Comparison of ENCODE assay signal across 21 cellular contexts in the genomic region with DNA sequence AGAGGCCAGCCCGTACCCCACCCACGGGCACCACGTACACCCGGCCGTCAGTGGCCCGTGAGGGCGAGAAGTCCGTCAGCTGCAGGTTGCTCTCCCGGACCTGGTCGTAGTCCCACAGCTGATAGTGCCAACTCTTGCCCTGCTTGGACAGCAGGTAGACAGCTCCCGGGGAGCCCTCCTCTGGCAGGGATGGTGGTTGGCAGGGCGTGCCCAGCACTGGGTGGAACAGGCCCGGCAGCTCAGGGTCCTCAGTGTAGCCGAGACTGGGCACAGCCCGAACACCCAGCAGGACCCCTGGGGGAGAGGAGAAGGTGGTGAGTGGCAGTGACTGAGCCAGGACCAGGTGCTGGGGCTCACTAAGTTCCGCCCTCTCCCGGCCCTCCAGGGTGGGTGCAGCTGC. TPM values are rescaled to one million over a fixed set of nuclear protein-coding genes. Genes with fewer than 3 reads are reported as not detected.
DNase-seq lines count a peak whose midpoint lies in the region; ATAC-seq, FAIRE-seq and TF ChIP-seq lines count a peak whose summit lies in the region.
"Had no signal": no experiment of that assay in that cellular context is flagged by ENCODE, and none has a peak within 500 bp of the region (broad histone marks: within the 10 kb centered on the region; RNA-seq: fewer than 3 reads in every experiment).

No MANE protein-coding gene starts in this region.

- CTCF ChIA-PET in IMR-90 (lab: Yijun Ruan, JAX), result no interaction called here
- CTCF ChIA-PET in WTC11 (lab: Charles Lee), result interaction anchor here (0.7 to 4.3 kb wide), 7 partner anchors 10 to 79 kb away, joined by 3 to 22 read pairs (median 4); partner anchors contain the start of genes EGLN2 and RAB4B

- H3K36me3 Mint-ChIP-seq in neural progenitor cell (peaks cover 5% of the 10 kb centered on the region), WTC11 (peaks cover 12% of the 10 kb centered on the region)

- POLR2A ChIA-PET in IMR-90 (lab: Charles Lee; ENCODE audit: unreplicated experiment) (no interaction called here), WTC11 (lab: Charles Lee) (interaction anchor here (0.5 to 1.6 kb wide), 4 partner anchors 14 to 198 kb away, joined by 3 to 4 read pairs (median 3); partner anchors contain the start of genes COQ8B and ITPKC)

- H3K79me1 ChIP-seq in IMR-90 (ENCODE audit: low read depth in 1 of 2, low read length in 2 of 2), result peaks cover 0 to 4% of the 10 kb centered on the region in 2 experiments; a peak in 1 of 4 replicates

- in situ Hi-C loops in IMR-90 (cut with MboI; ENCODE audit: low sequenced_read_pairs), result no loop called here

- no peak overlapping the region for H2BK15ac ChIP-seq in IMR-90 (ENCODE audit: low read depth, low read length)

- ATAC-seq in DND-41 (ENCODE audit: insufficient read depth, low read depth) (peak; percentile 27; the same call in 1 of the 3 replicates), IMR-90 (ENCODE audit: low read depth) (no peak), left colon (peak; percentile 43), WTC11 (no peak), HG03025 (IDR thresholded peaks at IDR 0.05; ENCODE audit: low FRiP score, unreplicated experiment) (no peak)
- ATAC-seq: GM23338, PC-3 had no signal

- no peak overlapping the region for H3K23ac ChIP-seq in IMR-90 (ENCODE audit: low read depth, low read length)

- H3K4me1 Mint-ChIP-seq in neural progenitor cell, result peaks cover 3% of the 10 kb centered on the region
- H3K4me1 Mint-ChIP-seq in WTC11, result peaks cover 17% of the 10 kb centered on the region
- H3K4me1 Mint-ChIP-seq: B cell had no signal

- H3F3A ChIP-seq in neural progenitor cell (ENCODE audit: low read depth), result peaks cover 4% of the 10 kb centered on the region

- H2BK120ac ChIP-seq in IMR-90 (ENCODE audit: low read depth, low read length), result no peak overlapping the region

- H3K9me3 ChIP-seq in DND-41 (ENCODE audit: insufficient read depth, low read length, severe bottlenecking) (no peaks in the 10 kb centered on the region), IMR-90 (ENCODE audit: control insufficient read depth, insufficient read depth, low read length) (no peaks in the 10 kb centered on the region), small intestine (ENCODE audit: control insufficient read depth, low read depth) (no peaks in the 10 kb centered on the region), neural progenitor cell (ENCODE audit: low read depth) (no peaks in the 10 kb centered on the region)

- no peak overlapping the region for H3K18ac ChIP-seq in IMR-90 (ENCODE audit: low read depth, low read length)

- H3K36me3 ChIP-seq in DND-41 (ENCODE audit: insufficient read depth, low read length), result peaks cover 27% of the 10 kb centered on the region
- H3K36me3 ChIP-seq in IMR-90 (ENCODE audit: control insufficient read depth, insufficient read depth, low read length), result peaks cover 13% of the 10 kb centered on the region
- H3K36me3 ChIP-seq in small intestine (ENCODE audit: control insufficient read depth in 2 of 2, insufficient read depth in 2 of 2, low read length in 2 of 2), result peaks cover 0 to 6% of the 10 kb centered on the region in 2 donors
- H3K36me3 ChIP-seq in neural progenitor cell, result no peaks in the 10 kb centered on the region

- H2BK20ac ChIP-seq in IMR-90 (ENCODE audit: low read depth, low read length), result no peak overlapping the region

- WGBS in IMR-90 (ENCODE audit: extremely low coverage in 2 of 2, insufficient read length in 1 of 2), 2 experiments, result 91% methylated on average over 13 of the region's 17 CpGs; no CpG with 5 or more reads in 1 of the 2 experiments
- WGBS in small intestine, 3 donors, result 30 to 71% (median 43%) methylated on average over 17 of the region's 17 CpGs

- peak overlapping the region; percentile 55 for H2AK9ac ChIP-seq in IMR-90 (replicated peaks; ENCODE audit: low read depth, low read length, poor library complexity)

- no peak overlapping the region for H2AK5ac ChIP-seq in IMR-90 (ENCODE audit: low read depth, low read length)

- no peak overlapping the region for H4K8ac ChIP-seq in IMR-90 (ENCODE audit: low read depth in 2 of 2, low read length in 2 of 2)

- TF ChIP-seq POLR2A in IMR-90 (IDR thresholded peaks at IDR 0.05; ENCODE audit: low read depth, low read length), result no peak

- no peak for TF ChIP-seq CTCF in DND-41 (IDR thresholded peaks at IDR 0.05; ENCODE audit: borderline replicate concordance, extremely low read depth, low read length, poor library complexity, severe bottlenecking)
- no peak for TF ChIP-seq CTCF in IMR-90 (conservative IDR thresholded peaks at IDR 0.05; ENCODE audit: low read depth, low read length)
- no peak for TF ChIP-seq CTCF in neural progenitor cell (IDR thresholded peaks at IDR 0.05)
- no peak for TF ChIP-seq CTCF in WTC11 (IDR thresholded peaks at IDR 0.05)

- H4K20me1 ChIP-seq in DND-41 (ENCODE audit: insufficient read depth, low read length) (no peaks in the 10 kb centered on the region), IMR-90 (ENCODE audit: insufficient read depth, low read length) (no peaks in the 10 kb centered on the region), neural progenitor cell (ENCODE audit: low read depth) (no peaks in the 10 kb centered on the region)

- no peak overlapping the region for H3K27ac Mint-ChIP-seq in neural progenitor cell
- no peak overlapping the region for H3K27ac Mint-ChIP-seq in WTC11
- H3K27ac Mint-ChIP-seq: B cell; CD4-positive, alpha-beta T cell; HFFc6 had no signal

- H3K14ac ChIP-seq in IMR-90 (replicated peaks; ENCODE audit: low read depth, low read length), result no peak overlapping the region

- no peak overlapping the region for H3K4ac ChIP-seq in IMR-90 (ENCODE audit: low read depth, low read length)

- H3K4me2 ChIP-seq in DND-41 (ENCODE audit: insufficient read depth, low read length) (no peak overlapping the region), IMR-90 (ENCODE audit: low read depth, low read length) (no peak overlapping the region), neural progenitor cell (no peak overlapping the region)
- H3K4me2 ChIP-seq: GM23338, KMS-11 had no signal

- H3K4me1 ChIP-seq in DND-41 (ENCODE audit: insufficient read depth, low read length), result no peaks in the 10 kb centered on the region
- H3K4me1 ChIP-seq in IMR-90 (ENCODE audit: control insufficient read depth, insufficient read depth, low read length), result peaks cover 10% of the 10 kb centered on the region
- H3K4me1 ChIP-seq in small intestine (ENCODE audit: control insufficient read depth in 2 of 2, insufficient read depth in 1 of 2, low read depth in 1 of 2, low read length in 1 of 2), result no peaks in the 10 kb centered on the region
- no peaks in the 10 kb centered on the region for H3K4me1 ChIP-seq in neural progenitor cell

- H3K4me3 ChIP-seq in DND-41 (ENCODE audit: low read depth in 1 of 2, low read length in 2 of 2), result no peak overlapping the region
- no peak overlapping the region for H3K4me3 ChIP-seq in IMR-90 (ENCODE audit: insufficient read depth, low read depth, low read length)
- H3K4me3 ChIP-seq in small intestine (ENCODE audit: low read depth in 1 of 2, low read length in 2 of 2), result no peak overlapping the region
- H3K4me3 ChIP-seq in neural progenitor cell, result no peak overlapping the region
- H3K4me3 ChIP-seq: GM23338 had no signal

- peaks cover under 1% of the 10 kb centered on the region; the same call in 1 of the 2 replicates for H3K79me2 ChIP-seq in DND-41 (ENCODE audit: insufficient read depth, low read length)
- no peaks in the 10 kb centered on the region for H3K79me2 ChIP-seq in neural progenitor cell (ENCODE audit: low read depth)

- H3K56ac ChIP-seq in IMR-90 (ENCODE audit: extremely low read depth, insufficient read depth, low read length), result no peak overlapping the region

- H3K4me3 Mint-ChIP-seq in neural progenitor cell (no peak overlapping the region), WTC11 (no peak overlapping the region)
- H3K4me3 Mint-ChIP-seq: B cell; CD4-positive, alpha-beta T cell; GM23338; HFFc6 had no signal

- no peak overlapping the region for H4K91ac ChIP-seq in IMR-90 (ENCODE audit: insufficient read depth, low read depth, low read length)

- BruUV-seq in IMR-90 (replicated peaks; lab: Mats Ljungman, UMichigan), result no TSS peak

- no peak overlapping the region for H2BK5ac ChIP-seq in IMR-90 (ENCODE audit: low read depth, low read length, poor library complexity, severe bottlenecking)

- H3K9me3 Mint-ChIP-seq in neural progenitor cell (no peaks in the 10 kb centered on the region), WTC11 (no peaks in the 10 kb centered on the region)
- H3K9me3 Mint-ChIP-seq: CD4-positive, alpha-beta T cell; HFFc6 had no signal

- H2AFZ ChIP-seq in DND-41 (ENCODE audit: low read depth, low read length) (no peak overlapping the region), IMR-90 (replicated peaks; ENCODE audit: low read length, poor library complexity) (no peak overlapping the region), neural progenitor cell (replicated peaks) (no peak overlapping the region)
- H2AFZ ChIP-seq: GM23338 had no signal

- H4K5ac ChIP-seq in IMR-90 (ENCODE audit: low read depth, low read length), result no peak overlapping the region

- FAIRE-seq in small intestine (lab: Jason Lieb, UNC), result no peak

- no peak for DNase-seq in DND-41
- DNase-seq in IMR-90, result no peak
- no peak for DNase-seq in left colon
- peak; percentile 60 for DNase-seq in small intestine
- no peak for DNase-seq in neural progenitor cell (ENCODE audit: low spot score)
- no peak for DNase-seq in WTC11 (ENCODE audit: low spot score)
- DNase-seq: CD4-positive, alpha-beta T cell; DMS79 treated with DMSO at 0.1 percent for 48 hours; GF-D8; HFFc6; NCI-H1092 treated with DMSO at 0.1 percent for 48 hours; NCI-H1694 treated with DMSO at 0.1 percent for 48 hours; NCI-H345; NCI-H526 treated with DMSO at 0.1 percent for 48 hours; NK-92 treated with Interleukin-12 subunit alpha and Interleukin-12 subunit beta, amount 100 ng/mL, for 24 hours; PC-3 had no signal

- no peaks in the 10 kb centered on the region for H3K27me3 ChIP-seq in DND-41 (ENCODE audit: insufficient read depth, low read length, poor library complexity)
- H3K27me3 ChIP-seq in IMR-90 (ENCODE audit: control insufficient read depth, insufficient read depth, low read length), result no peaks in the 10 kb centered on the region
- H3K27me3 ChIP-seq in small intestine (ENCODE audit: control insufficient read depth in 2 of 2, insufficient read depth in 2 of 2, low read length in 2 of 2), result no peaks in the 10 kb centered on the region
- H3K27me3 ChIP-seq in neural progenitor cell, result no peaks in the 10 kb centered on the region

- no peak for TF ChIP-seq RAD21 in IMR-90 (IDR thresholded peaks at IDR 0.05; ENCODE audit: low read length)

- H3K27ac ChIP-seq in DND-41 (ENCODE audit: low read length) (no peak overlapping the region), IMR-90 (ENCODE audit: insufficient read depth, low read length) (no peak overlapping the region), small intestine (ENCODE audit: low read depth in 1 of 2, low read length in 1 of 2) (no peak overlapping the region), neural progenitor cell (no peak overlapping the region)
- H3K27ac ChIP-seq: HL-60, KMS-11 had no signal

- dilution Hi-C loops in IMR-90 (cut with HindIII; ENCODE audit: low sequenced_read_pairs, unreplicated experiment), result no loop called here

- intact Hi-C loops in IMR-90 (cut with micrococcal nuclease) (no loop called here), left colon (cut with DNase I, micrococcal nuclease) (no loop called here)

- no peak overlapping the region for H3K9ac ChIP-seq in DND-41 (ENCODE audit: low read depth, low read length)
- H3K9ac ChIP-seq in IMR-90 (ENCODE audit: low read depth, low read length), result no peak overlapping the region
- no peak overlapping the region for H3K9ac ChIP-seq in neural progenitor cell
- H3K9ac ChIP-seq: KMS-11 had no signal

- peaks cover 4% of the 10 kb centered on the region for H3K27me3 Mint-ChIP-seq in neural progenitor cell (ENCODE audit: insufficient read depth, low read depth)
- H3K27me3 Mint-ChIP-seq in WTC11 (ENCODE audit: low read depth), result no peaks in the 10 kb centered on the region
- H3K27me3 Mint-ChIP-seq: B cell; CD4-positive, alpha-beta T cell had no signal

- H3K9me1 ChIP-seq in IMR-90 (ENCODE audit: insufficient read depth, low read length), result peaks cover 7% of the 10 kb centered on the region; the same call in 1 of the 2 replicates

RNA-seq across cellular contexts. Expression of gene ACTMAP, which starts 7.8 kb away (rescaled TPM):
- 0.28 and 0.54 TPM in 2 replicates for total RNA-seq in IMR-90 (2012; rRNA removed)
- polyA plus RNA-seq in IMR-90 (2012; rRNA removed), result 4.9 and 5.4 TPM in 2 replicates
- 4.2 and 5.8 TPM in 2 replicates for polyA plus RNA-seq in IMR-90 (2012; cell fraction: cytosol; rRNA removed)
- polyA plus RNA-seq in IMR-90 (2012; cell fraction: nucleus; rRNA removed; ENCODE audit: low replicate concordance), result 6.8 and 12.2 TPM in 2 replicates
- total RNA-seq in left colon, result 10 to 100 TPM; 12.1 to 12.4 TPM
- polyA plus RNA-seq in small intestine, result 10 to 100 TPM; 12.1 to 27.5 (median 19.5) TPM
- total RNA-seq in neural progenitor cell (ENCODE audit: low replicate concordance), result 1.9 and 4.3 TPM in 2 replicates
- 29.6 to 42.4 TPM (median 40.2 TPM) in 3 replicates for total RNA-seq in WTC11 (2021)

RNA-seq across cellular contexts. Expression of gene SNRPA, which starts 8.5 kb away (rescaled TPM):
- total RNA-seq in IMR-90 (2012; rRNA removed), result 28.3 and 30.3 TPM in 2 replicates
- 81.3 and 158 TPM in 2 replicates for polyA plus RNA-seq in IMR-90 (2012; rRNA removed)
- polyA plus RNA-seq in IMR-90 (2012; cell fraction: cytosol; rRNA removed), result 89.7 and 101 TPM in 2 replicates
- 76.5 and 101 TPM in 2 replicates for polyA plus RNA-seq in IMR-90 (2012; cell fraction: nucleus; rRNA removed; ENCODE audit: low replicate concordance)
- 10 to 100 TPM; 43.4 to 68.0 TPM for total RNA-seq in left colon
- polyA plus RNA-seq in small intestine, result 10 to 100 TPM; 25.7 to 77.8 (median 36.7) TPM
- 112 and 179 TPM in 2 replicates for total RNA-seq in neural progenitor cell (ENCODE audit: low replicate concordance)
- 215 to 227 TPM (median 218 TPM) in 3 replicates for total RNA-seq in WTC11 (2021)

RNA-seq across cellular contexts. Expression of gene ITPKC, which starts 25.6 kb away (rescaled TPM):
- total RNA-seq in IMR-90 (2012; rRNA removed), result 7.7 and 8.6 TPM in 2 replicates
- polyA plus RNA-seq in IMR-90 (2012; rRNA removed), result 8.6 and 9.4 TPM in 2 replicates
- polyA plus RNA-seq in IMR-90 (2012; cell fraction: cytosol; rRNA removed), result 6.5 and 8.3 TPM in 2 replicates
- 6.8 and 11.6 TPM in 2 replicates for polyA plus RNA-seq in IMR-90 (2012; cell fraction: nucleus; rRNA removed; ENCODE audit: low replicate concordance)
- total RNA-seq in left colon, result 10 to 100 TPM; 24.3 to 24.5 TPM
- 10 to 100 TPM; 22.7 to 26.4 (median 24.7) TPM for polyA plus RNA-seq in small intestine
- total RNA-seq in neural progenitor cell (ENCODE audit: low replicate concordance), result 6.5 and 12.4 TPM in 2 replicates
- 10.4 to 13.8 TPM (median 10.6 TPM) in 3 replicates for total RNA-seq in WTC11 (2021)

RNA-seq across cellular contexts. Expression of gene COQ8B, which starts 25.8 kb away (rescaled TPM):
- total RNA-seq in IMR-90 (2012; rRNA removed) (14.2 and 14.9 TPM in 2 replicates), left colon (10 to 100 TPM; 28.5 to 41.5 TPM), neural progenitor cell (ENCODE audit: low replicate concordance) (27.7 and 89.7 TPM in 2 replicates), WTC11 (2021) (55.6 to 62.9 TPM (median 59.9 TPM) in 3 replicates)
- polyA plus RNA-seq in IMR-90 (2012; rRNA removed) (23.2 and 23.5 TPM in 2 replicates), small intestine (10 to 100 TPM; 29.2 to 45.5 (median 44.5) TPM)
- 12.9 and 22.5 TPM in 2 replicates for polyA plus RNA-seq in IMR-90 (2012; cell fraction: cytosol; rRNA removed)
- 64.0 and 115 TPM in 2 replicates for polyA plus RNA-seq in IMR-90 (2012; cell fraction: nucleus; rRNA removed; ENCODE audit: low replicate concordance)

RNA-seq across cellular contexts. Expression of gene MIA, which starts 32.8 kb away (rescaled TPM):
- total RNA-seq in IMR-90 (2012; rRNA removed) (not detected in 2 replicates), left colon (1 to 10 TPM in 1 of 2 donors, not detected in 1; 1.7 TPM), neural progenitor cell (ENCODE audit: low replicate concordance) (not detected in 2 replicates), WTC11 (2021) (not detected in 3 replicates)
- polyA plus RNA-seq in IMR-90 (2012; rRNA removed) (0.44 TPM in 1 of 2 replicates, not detected in the other), small intestine (1 to 10 TPM in 2 of 3 donors, not detected in 1; 3.2 to 4.3 TPM)
- polyA plus RNA-seq in IMR-90 (2012; cell fraction: cytosol; rRNA removed), result 0.24 and 1.6 TPM in 2 replicates
- 0.64 TPM in 1 of 2 replicates, not detected in the other for polyA plus RNA-seq in IMR-90 (2012; cell fraction: nucleus; rRNA removed; ENCODE audit: low replicate concordance)
- total RNA-seq: CD4-positive, alpha-beta T cell; GM23338; HFFc6; PC-3 had no signal
- polyA plus RNA-seq: GM23338 had no signal

Comparison
In these comparisons a context has a peak if more than half of its experiments do, and no peak if none do; other contexts are left out.
1. ATAC-seq: peak in DND-41 (single experiment) and left colon (single experiment); none in IMR-90 (single experiment), WTC11 (single experiment) and HG03025 (single experiment).